ENCODE assay signal across 21 cellular contexts in genomic region chr3:193095366-193095765, GRCh38.
DNase-seq lines count a peak whose midpoint lies in the region; ATAC-seq and TF ChIP-seq lines count a peak whose summit lies in the region.
"Had no signal": no experiment of that assay in that cellular context is flagged by ENCODE, and none has a peak within 500 bp of the region (broad histone marks: within the 10 kb centered on the region; RNA-seq: fewer than 3 reads in every experiment).

No MANE protein-coding gene starts in this region.

- intact Hi-C loops in tibial artery (cut with DNase I; ENCODE audit: low total_unique reads): no loop called here

- no peaks in the 10 kb centered on the region for H3K79me2 ChIP-seq in neural progenitor cell (ENCODE audit: low read depth)

- H3K9me3 ChIP-seq in neural progenitor cell (ENCODE audit: low read depth) (no peaks in the 10 kb centered on the region), tibial artery (no peaks in the 10 kb centered on the region)
- H3K9me3 ChIP-seq: right atrium auricular region, transverse colon had no signal

- H3K4me3 Mint-ChIP-seq in neural progenitor cell: no peak overlapping the region
- H3K4me3 Mint-ChIP-seq: CD8-positive, alpha-beta T cell had no signal

- no peaks in the 10 kb centered on the region for H4K20me1 ChIP-seq in neural progenitor cell (ENCODE audit: low read depth)

- no peak overlapping the region for H3K4me3 ChIP-seq in neural progenitor cell
- no peak overlapping the region for H3K4me3 ChIP-seq in tibial artery
- H3K4me3 ChIP-seq: right atrium auricular region, transverse colon had no signal

- H3K4me2 ChIP-seq in neural progenitor cell: no peak overlapping the region

- no peaks in the 10 kb centered on the region for H3K36me3 Mint-ChIP-seq in neural progenitor cell
- H3K36me3 Mint-ChIP-seq: CD8-positive, alpha-beta T cell had no signal

- H3K27me3 Mint-ChIP-seq in neural progenitor cell (ENCODE audit: insufficient read depth, low read depth): no peaks in the 10 kb centered on the region

- H3K27me3 ChIP-seq in neural progenitor cell (no peaks in the 10 kb centered on the region), tibial artery (no peaks in the 10 kb centered on the region)
- H3K27me3 ChIP-seq: foreskin keratinocyte, right atrium auricular region, transverse colon had no signal

- ATAC-seq in HG03097 (IDR thresholded peaks at IDR 0.05; ENCODE audit: low FRiP score, unreplicated experiment): no peak
- ATAC-seq: CD8-positive, alpha-beta T cell; foreskin keratinocyte; left lobe of liver had no signal

- DNase-seq in Daoy (ENCODE audit: low read depth) (peak; percentile 47), NCI-H1105 (lab: John Stamatoyannopoulos, UW) (peak; percentile 92), astrocyte of the hippocampus (ENCODE audit: low read depth, low spot score) (peak; percentile 89), neural progenitor cell (ENCODE audit: low spot score) (no peak), tibial artery (no peak), NCI-H1694 (lab: John Stamatoyannopoulos, UW) (no peak), occipital lobe (lab: John Stamatoyannopoulos, UW) (no peak)
- DNase-seq: activated CD4-positive, alpha-beta T cell treated with anti-CD3 and anti-CD28 coated beads, Interleukin-2, amount 50 U/mL, for 48 hours; activated naive CD4-positive, alpha-beta T cell treated with Interleukin-2 at 50 U/mL for 16 hours; activated T-cell treated with anti-CD3 and anti-CD28 coated beads for 4 hours; CD8-positive, alpha-beta T cell; foreskin keratinocyte; KBM-7; NCI-H1436 treated with DMSO at 0.1 percent for 48 hours; SHP77; T-helper 1 cell; transverse colon; WERI-Rb-1 had no signal

- peak overlapping the region; percentile 77 for H2AFZ ChIP-seq in neural progenitor cell (replicated peaks)

- H3K9ac ChIP-seq in neural progenitor cell: no peak overlapping the region

- no peaks in the 10 kb centered on the region for H3K36me3 ChIP-seq in neural progenitor cell
- no peaks in the 10 kb centered on the region for H3K36me3 ChIP-seq in tibial artery
- H3K36me3 ChIP-seq: right atrium auricular region, transverse colon, WERI-Rb-1 had no signal

- no peaks in the 10 kb centered on the region for H3F3A ChIP-seq in neural progenitor cell (ENCODE audit: low read depth)

- H3K9me3 Mint-ChIP-seq in neural progenitor cell: peaks cover 1% of the 10 kb centered on the region

- H3K27ac ChIP-seq in neural progenitor cell (no peak overlapping the region), tibial artery (no peak overlapping the region)
- H3K27ac ChIP-seq: foreskin keratinocyte, right atrium auricular region, transverse colon, WERI-Rb-1 had no signal

- no peaks in the 10 kb centered on the region for H3K4me1 ChIP-seq in neural progenitor cell
- no peaks in the 10 kb centered on the region for H3K4me1 ChIP-seq in tibial artery
- H3K4me1 ChIP-seq: foreskin keratinocyte, right atrium auricular region, transverse colon had no signal

- TF ChIP-seq CTCF in neural progenitor cell (IDR thresholded peaks at IDR 0.05): no peak
- no peak for TF ChIP-seq CTCF in tibial artery (IDR thresholded peaks at IDR 0.05)

- H3K4me1 Mint-ChIP-seq in neural progenitor cell: no peaks in the 10 kb centered on the region

- H3K27ac Mint-ChIP-seq in neural progenitor cell: no peak overlapping the region
- H3K27ac Mint-ChIP-seq: CD8-positive, alpha-beta T cell had no signal

Comparison
In these comparisons a context has a peak if more than half of its experiments do, and no peak if none do; other contexts are left out.
1. DNase-seq: peak in Daoy (single experiment), NCI-H1105 (single experiment) and astrocyte of the hippocampus (single experiment); none in neural progenitor cell (single experiment), tibial artery (0 of 2), NCI-H1694 (single experiment) and occipital lobe (single experiment).